ENCODE assay signal across 16 cellular contexts in the genomic region with DNA sequence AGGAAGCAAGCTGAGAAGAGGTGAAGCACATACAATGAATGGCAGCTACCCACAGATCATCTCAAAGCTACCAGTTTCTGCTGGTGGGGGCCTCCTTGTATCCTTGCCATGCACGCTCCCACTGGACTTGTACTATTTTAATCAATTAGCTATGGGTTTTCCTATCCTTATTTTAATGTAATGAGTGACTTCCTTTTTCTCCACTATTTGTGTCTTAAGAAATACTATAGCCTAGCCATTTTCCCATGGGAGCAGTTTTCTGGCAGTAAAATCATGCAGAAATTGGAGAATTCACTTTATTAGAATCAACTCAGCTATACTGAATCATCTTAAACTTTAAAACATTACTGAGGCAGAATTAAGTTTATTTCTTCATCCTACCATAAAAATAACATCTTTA.
DNase-seq lines count a peak whose midpoint lies in the region; ATAC-seq and TF ChIP-seq lines count a peak whose summit lies in the region.
"Had no signal": no experiment of that assay in that cellular context is flagged by ENCODE, and none has a peak within 500 bp of the region (broad histone marks: within the 10 kb centered on the region; RNA-seq: fewer than 3 reads in every experiment).

No MANE protein-coding gene starts in this region.

- TF ChIP-seq CTCF in adrenal gland (IDR thresholded peaks at IDR 0.05): no peak

- no peaks in the 10 kb centered on the region for H3K36me3 ChIP-seq in SJCRH30
- H3K36me3 ChIP-seq in adrenal gland (replicated peaks in 1 of 2): no peaks in the 10 kb centered on the region

- H3K9me3 ChIP-seq in SJCRH30 (replicated peaks): no peaks in the 10 kb centered on the region
- no peaks in the 10 kb centered on the region for H3K9me3 ChIP-seq in adrenal gland (replicated peaks in 1 of 3)

- DNase-seq in LHCN-M2 (ENCODE audit: low read depth) (peak; percentile 27), SJCRH30 (peak; percentile 28 to 59), dedifferentiated amniotic fluid mesenchymal stem cell (ENCODE audit: extremely low spot score) (peak; percentile 30), stromal cell of bone marrow (ENCODE audit: low read depth) (peak; percentile 28), adrenal gland (no peak)
- no peak for DNase-seq in stimulated activated CD4-positive, alpha-beta T cell treated with anti-CD3 and anti-CD28 coated beads, Interleukin-2, amount 100 ng/mL, for 48 hours
- no peak for DNase-seq in central memory CD4-positive, alpha-beta T cell
- DNase-seq: AML-193; Calu3; CD8-positive, alpha-beta T cell; DMS79 treated with DMSO at 0.1 percent for 48 hours; GF-D8; H9; KBM-7 had no signal

- H3K27me3 ChIP-seq in SJCRH30 (no peaks in the 10 kb centered on the region), adrenal gland (no peaks in the 10 kb centered on the region)

- no peak for TF ChIP-seq POLR2A in adrenal gland (IDR thresholded peaks at IDR 0.05)

- H3K4me1 ChIP-seq in SJCRH30 (peaks cover 15% of the 10 kb centered on the region), adrenal gland (replicated peaks in 1 of 2) (no peaks in the 10 kb centered on the region)

- ATAC-seq in HG02852 (IDR thresholded peaks at IDR 0.05; ENCODE audit: unreplicated experiment): no peak
- ATAC-seq: CD8-positive, alpha-beta T cell; HepG2 had no signal

- intact Hi-C loops in adrenal gland (cut with DNase I): no loop called here

- 82 to 100% (median 94%) methylated on average over 1 of the region's 1 CpG for WGBS in adrenal gland, 4 donors

- H3K4me3 ChIP-seq in SJCRH30: no peak overlapping the region
- H3K4me3 ChIP-seq in adrenal gland: no peak overlapping the region

- peak overlapping the region; percentile 71 for H3K27ac ChIP-seq in SJCRH30
- no peak overlapping the region for H3K27ac ChIP-seq in adrenal gland

Comparison
In these comparisons a context has a peak if more than half of its experiments do, and no peak if none do; other contexts are left out.
1. DNase-seq: peak in LHCN-M2 (single experiment), SJCRH30 (2 of 2), dedifferentiated amniotic fluid mesenchymal stem cell (single experiment) and stromal cell of bone marrow (single experiment); none in stimulated activated CD4-positive, alpha-beta T cell treated with anti-CD3 and anti-CD28 coated beads, Interleukin-2, amount 100 ng/mL, for 48 hours (0 of 2), adrenal gland (0 of 7) and central memory CD4-positive, alpha-beta T cell (single experiment).